1 cellular context compared by ENCODE assay signal in genomic region chr10:24826022-24826421, GRCh38.
TF ChIP-seq lines count a peak whose summit lies in the region.

No MANE protein-coding gene starts in this region.

TF ChIP-seq in HEK293, 187 proteins besides CTCF, POLR2A, EP300 and RAD21:
- TF ChIP-seq PRDM10 (tag by site-specific recombination; IDR thresholded peaks at IDR 0.05) (peak; percentile 52), ZNF169 (tag by site-specific recombination; IDR thresholded peaks at IDR 0.05) (no peak), HOXC10 (CRISPR knock-in tag; IDR thresholded peaks at IDR 0.05) (no peak), ZNF350 (tag by site-specific recombination; IDR thresholded peaks at IDR 0.05) (no peak), HIC1 (tag by site-specific recombination; IDR thresholded peaks at IDR 0.05) (no peak), ZNF211 (tag by site-specific recombination; IDR thresholded peaks at IDR 0.05; ENCODE audit: low read depth) (no peak), TRIM28 (IDR thresholded peaks at IDR 0.05; ENCODE audit: borderline replicate concordance, low read length) (no peak), ZSCAN18 (tag by site-specific recombination; IDR thresholded peaks at IDR 0.05) (no peak)
- TF ChIP-seq, protein P1, sequence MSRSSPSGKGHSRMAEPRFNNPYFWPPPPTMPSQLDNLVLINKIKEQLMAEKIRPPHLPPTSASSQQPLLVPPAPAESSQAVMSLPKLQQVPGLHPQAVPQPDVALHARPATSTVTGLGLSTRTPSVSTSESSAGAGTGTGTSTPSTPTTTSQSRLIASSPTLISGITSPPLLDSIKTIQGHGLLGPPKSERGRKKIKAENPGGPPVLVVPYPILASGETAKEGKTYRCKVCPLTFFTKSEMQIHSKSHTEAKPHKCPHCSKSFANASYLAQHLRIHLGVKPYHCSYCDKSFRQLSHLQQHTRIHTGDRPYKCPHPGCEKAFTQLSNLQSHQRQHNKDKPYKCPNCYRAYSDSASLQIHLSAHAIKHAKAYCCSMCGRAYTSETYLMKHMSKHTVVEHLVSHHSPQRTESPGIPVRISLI (tag by site-specific recombination; IDR thresholded peaks at IDR 0.05), result peak; percentile 36; the same call in 1 of the 2 replicates
TF ChIP-seq in HEK293: peak in this region for 2.
